Comparison of ENCODE assay signal across 14 cellular contexts in the genomic region with DNA sequence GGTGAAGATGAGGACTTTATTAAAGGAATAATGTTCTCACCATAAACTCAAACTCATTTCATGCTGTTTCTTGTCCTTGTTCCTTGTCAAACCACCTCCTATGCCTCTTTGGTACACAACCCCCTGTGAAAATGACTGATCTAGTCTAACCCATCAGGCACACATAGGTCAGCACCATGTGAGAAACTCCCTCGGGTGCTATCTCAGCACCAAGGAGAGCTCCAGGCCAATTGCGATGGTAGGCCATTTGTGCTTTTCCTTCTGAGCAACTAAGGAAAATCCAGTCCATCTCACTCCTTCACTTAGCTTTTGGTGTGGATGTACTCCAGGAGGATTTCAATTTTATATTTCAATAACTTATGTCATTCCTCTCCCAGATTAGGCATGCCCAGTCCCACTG.
A peak's percentile ranks its signal among the peaks of the same experiment; 100 is the strongest.
DNase-seq lines count a peak whose midpoint lies in the region; ATAC-seq and TF ChIP-seq lines count a peak whose summit lies in the region.
"Had no signal": no experiment of that assay in that cellular context is flagged by ENCODE, and none has a peak within 500 bp of the region (broad histone marks: within the 10 kb centered on the region; RNA-seq: fewer than 3 reads in every experiment).

No MANE protein-coding gene starts in this region.

- H3K79me2 ChIP-seq in GM23338 (replicated peaks; ENCODE audit: insufficient read depth): no peaks in the 10 kb centered on the region

- no peaks in the 10 kb centered on the region; the same call in 2 of the 3 replicates for H3K9me3 Mint-ChIP-seq in GM23338
- peaks cover 3% of the 10 kb centered on the region for H3K9me3 Mint-ChIP-seq in endodermal cell
- H3K9me3 Mint-ChIP-seq in natural killer cell treated with Interleukin-12 subunit alpha and Interleukin-12 subunit beta and Interleukin-15 and Interleukin-18, amount 100 ng/mL, for 72 hours: peaks cover 4% of the 10 kb centered on the region

- DNase-seq in GM23338 (ENCODE audit: low spot score) (peak; percentile 31), RPMI7951 (ENCODE audit: low read depth) (peak; percentile 26), endodermal cell (peak; percentile 79), mucosa of gallbladder (ENCODE audit: low spot score) (peak; percentile 19), GM10266 (ENCODE audit: extremely low spot score) (no peak), OCI-M2 (lab: John Stamatoyannopoulos, UW; ENCODE audit: unreplicated experiment) (no peak)
- no peak for DNase-seq in natural killer cell treated with Interleukin-12 subunit alpha and Interleukin-12 subunit beta and Interleukin-15 and Interleukin-18, amount 100 ng/mL, for 72 hours (ENCODE audit: low spot score)
- DNase-seq: activated CD8-positive, alpha-beta memory T cell treated with anti-CD3 and anti-CD28 coated beads, Interleukin-2, amount 10 ng/mL, durations not matched to agents 7 days and 5 days; amygdala; NCI-H748 treated with DMSO at 0.1 percent for 48 hours; spleen; T-cell had no signal

- WGBS in endodermal cell (ENCODE audit: insufficient coverage in 1 of 2, insufficient read length in 1 of 2), 2 experiments: 60 to 76% methylated on average over 1 to 2 of the region's 2 CpGs

- no peaks in the 10 kb centered on the region for H3F3A ChIP-seq in GM23338 (replicated peaks; ENCODE audit: low read depth)

- no peak; the same call in 1 of the 3 replicates for ATAC-seq in GM23338
- ATAC-seq in GM19467 (IDR thresholded peaks at IDR 0.05; ENCODE audit: unreplicated experiment): no peak
- ATAC-seq in natural killer cell treated with Interleukin-12 subunit alpha and Interleukin-12 subunit beta and Interleukin-15 and Interleukin-18, amount 100 ng/mL, for 72 hours: no peak
- ATAC-seq: activated CD8-positive, alpha-beta memory T cell treated with anti-CD3 and anti-CD28 coated beads, Interleukin-2, amount 10 ng/mL, durations not matched to agents 7 days and 5 days; T-cell had no signal

- peaks cover 15% of the 10 kb centered on the region for H3K9me2 ChIP-seq in GM23338 (ENCODE audit: insufficient read depth)

- TF ChIP-seq CTCF in GM23338 (conservative IDR thresholded peaks at IDR 0.05; ENCODE audit: low read depth in 2 of 2) (no peak), endodermal cell (conservative IDR thresholded peaks at IDR 0.05) (no peak), GM10266 (IDR thresholded peaks at IDR 0.05; ENCODE audit: control insufficient read depth, insufficient read depth, low read depth, missing control alignments) (no peak)

- H3K36me3 Mint-ChIP-seq in GM23338 (ENCODE audit: low read depth): no peaks in the 10 kb centered on the region
- H3K36me3 Mint-ChIP-seq in endodermal cell (ENCODE audit: low read depth): no peaks in the 10 kb centered on the region
- H3K36me3 Mint-ChIP-seq in natural killer cell treated with Interleukin-12 subunit alpha and Interleukin-12 subunit beta and Interleukin-15 and Interleukin-18, amount 100 ng/mL, for 72 hours: peaks cover 10% of the 10 kb centered on the region
- H3K36me3 Mint-ChIP-seq: activated CD8-positive, alpha-beta memory T cell treated with anti-CD3 and anti-CD28 coated beads, Interleukin-2, amount 10 ng/mL, durations not matched to agents 7 days and 5 days; T-cell had no signal

- H3K4me2 ChIP-seq in GM23338: no peak overlapping the region

- H3K9ac ChIP-seq in endodermal cell (ENCODE audit: extremely low read depth, low read length, poor library complexity, severe bottlenecking): no peak overlapping the region

- no peak overlapping the region for H3K4me3 ChIP-seq in GM23338
- H3K4me3 ChIP-seq in endodermal cell (ENCODE audit: low read length): no peak overlapping the region
- H3K4me3 ChIP-seq: spleen had no signal

- H3K36me3 ChIP-seq in GM23338 (ENCODE audit: insufficient read depth) (no peaks in the 10 kb centered on the region), endodermal cell (ENCODE audit: control insufficient read depth, insufficient read depth, low read length) (no peaks in the 10 kb centered on the region)
- H3K36me3 ChIP-seq: spleen had no signal

- H3K27ac Mint-ChIP-seq in GM23338: no peak overlapping the region
- H3K27ac Mint-ChIP-seq in endodermal cell: no peak overlapping the region
- no peak overlapping the region for H3K27ac Mint-ChIP-seq in natural killer cell treated with Interleukin-12 subunit alpha and Interleukin-12 subunit beta and Interleukin-15 and Interleukin-18, amount 100 ng/mL, for 72 hours
- H3K27ac Mint-ChIP-seq: activated CD8-positive, alpha-beta memory T cell treated with anti-CD3 and anti-CD28 coated beads, Interleukin-2, amount 10 ng/mL, durations not matched to agents 7 days and 5 days; T-cell had no signal

- H2AFZ ChIP-seq in GM23338: no peak overlapping the region

- H3K4me1 ChIP-seq in GM23338 (ENCODE audit: insufficient read depth) (peaks cover 21% of the 10 kb centered on the region), endodermal cell (ENCODE audit: control insufficient read depth, insufficient read depth, low read length) (peaks cover 7% of the 10 kb centered on the region)

- H3K4me1 Mint-ChIP-seq in GM23338: peaks cover 16% of the 10 kb centered on the region; the same call in 2 of the 3 replicates
- peaks cover 15% of the 10 kb centered on the region for H3K4me1 Mint-ChIP-seq in endodermal cell
- peaks cover 7 to 8% of the 10 kb centered on the region in 2 donors for H3K4me1 Mint-ChIP-seq in natural killer cell treated with Interleukin-12 subunit alpha and Interleukin-12 subunit beta and Interleukin-15 and Interleukin-18, amount 100 ng/mL, for 72 hours (ENCODE audit: low read depth in 2 of 2)
- H3K4me1 Mint-ChIP-seq: activated CD8-positive, alpha-beta memory T cell treated with anti-CD3 and anti-CD28 coated beads, Interleukin-2, amount 10 ng/mL, durations not matched to agents 7 days and 5 days; T-cell had no signal

- H3K4me3 Mint-ChIP-seq in GM23338 (no peak overlapping the region), endodermal cell (no peak overlapping the region)
- no peak overlapping the region for H3K4me3 Mint-ChIP-seq in natural killer cell treated with Interleukin-12 subunit alpha and Interleukin-12 subunit beta and Interleukin-15 and Interleukin-18, amount 100 ng/mL, for 72 hours
- H3K4me3 Mint-ChIP-seq: activated CD8-positive, alpha-beta memory T cell treated with anti-CD3 and anti-CD28 coated beads, Interleukin-2, amount 10 ng/mL, durations not matched to agents 7 days and 5 days; T-cell had no signal

- H3K27me3 ChIP-seq in GM23338 (ENCODE audit: insufficient read depth) (no peaks in the 10 kb centered on the region), endodermal cell (ENCODE audit: control insufficient read depth, insufficient read depth, low read length, poor library complexity, severe bottlenecking) (no peaks in the 10 kb centered on the region)
- H3K27me3 ChIP-seq: spleen had no signal

- no peak overlapping the region for H3K27ac ChIP-seq in GM23338 (ENCODE audit: low read depth)
- no peak overlapping the region for H3K27ac ChIP-seq in endodermal cell (ENCODE audit: low read depth, low read length)
- H3K27ac ChIP-seq: HL-60, spleen had no signal

- H3K27me3 Mint-ChIP-seq in GM23338 (ENCODE audit: insufficient read depth, low read depth, poor library complexity): peaks cover 8% of the 10 kb centered on the region
- no peaks in the 10 kb centered on the region for H3K27me3 Mint-ChIP-seq in endodermal cell (ENCODE audit: insufficient read depth)
- H3K27me3 Mint-ChIP-seq in natural killer cell treated with Interleukin-12 subunit alpha and Interleukin-12 subunit beta and Interleukin-15 and Interleukin-18, amount 100 ng/mL, for 72 hours: peaks cover 11 to 17% of the 10 kb centered on the region in 2 donors
- H3K27me3 Mint-ChIP-seq: activated CD8-positive, alpha-beta memory T cell treated with anti-CD3 and anti-CD28 coated beads, Interleukin-2, amount 10 ng/mL, durations not matched to agents 7 days and 5 days had no signal

- no peaks in the 10 kb centered on the region for H3K9me3 ChIP-seq in endodermal cell (ENCODE audit: control insufficient read depth, low read length)
- H3K9me3 ChIP-seq: spleen had no signal

- no peaks in the 10 kb centered on the region for H4K20me1 ChIP-seq in GM23338 (replicated peaks; ENCODE audit: insufficient read depth)

TF ChIP-seq in GM23338, 12 proteins besides CTCF, POLR2A, EP300 and RAD21 (continues in another document):
- TF ChIP-seq STAT1 (IDR thresholded peaks at IDR 0.05; ENCODE audit: unreplicated experiment): no peak
- TF ChIP-seq ZNF114 (CRISPR knock-in tag; IDR thresholded peaks at IDR 0.05): no peak
- TF ChIP-seq NANOG (IDR thresholded peaks at IDR 0.05; ENCODE audit: borderline replicate concordance): no peak
- no peak for TF ChIP-seq ZNF331 (CRISPR knock-in tag; IDR thresholded peaks at IDR 0.05; ENCODE audit: low read depth)

Comparison
In these comparisons a context has a peak if more than half of its experiments do, and no peak if none do; other contexts are left out.
1. DNase-seq: peak in GM23338 (single experiment), RPMI7951 (single experiment), endodermal cell (single experiment) and mucosa of gallbladder (single experiment); none in GM10266 (single experiment), OCI-M2 (single experiment) and natural killer cell treated with Interleukin-12 subunit alpha and Interleukin-12 subunit beta and Interleukin-15 and Interleukin-18, amount 100 ng/mL, for 72 hours (single experiment).